ENCODE assay signal across 1 cellular context in genomic region chr2:131521961-131522781, GRCh38.
TF ChIP-seq lines count a peak whose summit lies in the region.

No MANE protein-coding gene starts in this region.

TF ChIP-seq in H1, 55 proteins besides CTCF, POLR2A, EP300 and RAD21:
- TF ChIP-seq MAX (IDR thresholded peaks at IDR 0.05) (peak; percentile 52; the same call in 1 of the 2 replicates), RNF2 (IDR thresholded peaks at IDR 0.05; ENCODE audit: borderline replicate concordance, low read depth, low read length, missing control alignments, poor library complexity, severe bottlenecking) (no peak), TAF7 (optimal IDR thresholded peaks at IDR 0.05; ENCODE audit: borderline replicate concordance, low read depth, low read length) (no peak), POLR2AphosphoS5 (IDR thresholded peaks at IDR 0.05; ENCODE audit: low read depth, low read length) (0 out of 2 replicates have a peak, but pooled peaks have one; percentile 14)
- TF ChIP-seq, protein P1, sequence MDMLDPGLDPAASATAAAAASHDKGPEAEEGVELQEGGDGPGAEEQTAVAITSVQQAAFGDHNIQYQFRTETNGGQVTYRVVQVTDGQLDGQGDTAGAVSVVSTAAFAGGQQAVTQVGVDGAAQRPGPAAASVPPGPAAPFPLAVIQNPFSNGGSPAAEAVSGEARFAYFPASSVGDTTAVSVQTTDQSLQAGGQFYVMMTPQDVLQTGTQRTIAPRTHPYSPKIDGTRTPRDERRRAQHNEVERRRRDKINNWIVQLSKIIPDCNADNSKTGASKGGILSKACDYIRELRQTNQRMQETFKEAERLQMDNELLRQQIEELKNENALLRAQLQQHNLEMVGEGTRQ (IDR thresholded peaks at IDR 0.05; ENCODE audit: low read length), result peak; percentile 24
